Comparison of ENCODE assay signal across 8 cellular contexts in the genomic region with DNA sequence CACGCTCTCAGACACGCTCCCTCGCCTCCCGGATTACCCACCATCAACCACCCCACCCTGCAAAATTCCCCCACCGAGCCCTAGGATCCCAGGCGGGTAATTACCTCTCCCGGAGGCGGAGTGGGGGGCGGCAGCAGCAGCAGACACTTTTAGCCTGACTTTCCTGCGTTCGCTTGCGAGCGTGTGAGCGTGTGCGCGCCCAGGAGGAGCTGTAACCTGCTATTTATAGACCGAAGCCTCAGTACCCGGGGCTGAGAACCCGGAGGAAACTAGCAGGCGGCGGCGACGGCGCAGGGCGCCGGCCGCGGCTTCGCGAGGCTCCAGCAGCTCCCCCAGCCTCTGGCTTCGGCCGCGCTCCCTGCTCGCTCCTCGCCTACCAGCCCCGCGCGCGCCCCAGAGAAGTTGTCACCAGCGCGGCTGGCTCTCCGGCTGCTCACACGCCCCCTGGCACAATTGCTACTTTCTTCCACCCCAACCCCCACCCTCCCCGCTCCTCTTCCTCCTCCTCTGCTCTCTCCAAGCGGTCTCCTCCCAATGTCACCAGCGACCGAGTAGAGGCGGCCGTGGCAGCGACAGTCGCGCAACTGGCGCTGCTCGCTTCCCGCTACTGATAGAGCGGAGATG. TPM values are rescaled to one million over a fixed set of nuclear protein-coding genes. Genes with fewer than 3 reads are reported as not detected.
DNase-seq lines count a peak whose midpoint lies in the region; ATAC-seq, FAIRE-seq and TF ChIP-seq lines count a peak whose summit lies in the region.

Gene INPP4B (minus strand): TSS at position 197 of the 624 bp plus-strand sequence.

- H4K8ac ChIP-seq in H1 (ENCODE audit: extremely low read depth, insufficient read depth, low read length) (no peak within 1 kb of the TSS; the same call in none of the 2 replicates), mesenchymal stem cell (ENCODE audit: low read length) (peak within 1 kb of the TSS; percentile 41)

- no peak within 1 kb of the TSS for H4K5ac ChIP-seq in H1 (ENCODE audit: insufficient read length, low read depth, low read length)

- H3K4ac ChIP-seq in H1 (replicated peaks; ENCODE audit: insufficient read length, low read depth, low read length) (no peak within 1 kb of the TSS), mesenchymal stem cell (ENCODE audit: low read depth in 1 of 2, low read length in 2 of 2) (no peak within 1 kb of the TSS)

- no peaks in the 10 kb centered on the region for H3K79me2 ChIP-seq in H1 (ENCODE audit: control insufficient read depth in 1 of 2, insufficient read depth in 2 of 2, low read length in 2 of 2)

- H3K18ac ChIP-seq in H1 (ENCODE audit: extremely low read depth, low read length) (no peak within 1 kb of the TSS), mesenchymal stem cell (ENCODE audit: low read depth in 1 of 2, low read length in 2 of 2) (peak within 1 kb of the TSS; percentile 22 to 41)

- no peak within 1 kb of the TSS for H3K27ac ChIP-seq in H1 (ENCODE audit: low read depth, low read length)
- H3K27ac ChIP-seq in mesenchymal stem cell (ENCODE audit: low read length, poor library complexity, severe bottlenecking), result no peak within 1 kb of the TSS

- TF ChIP-seq EP300 in H1 (IDR thresholded peaks at IDR 0.05; ENCODE audit: borderline replicate concordance in 1 of 2, low read depth in 2 of 2, low read length in 2 of 2), result no peak

- H3K14ac ChIP-seq in H1 (ENCODE audit: insufficient read length) (no peak within 1 kb of the TSS), mesenchymal stem cell (ENCODE audit: low read length in 2 of 2) (peak within 1 kb of the TSS in 1 of 2 experiments; percentile 9)

- TF ChIP-seq RAD21 in H1 (IDR thresholded peaks at IDR 0.05 in 1 of 2, conservative IDR thresholded peaks at IDR 0.05 in 1 of 2; ENCODE audit: low read depth in 2 of 2, low read length in 2 of 2), result no peak

- no peaks in the 10 kb centered on the region for H4K20me1 ChIP-seq in H1 (replicated peaks in 1 of 2; ENCODE audit: control insufficient read depth in 1 of 2, insufficient read depth in 2 of 2, low read length in 2 of 2)

- H3K9me3 ChIP-seq in H1 (ENCODE audit: insufficient read depth in 2 of 2, low read depth in 1 of 2, low read length in 1 of 2) (no peaks in the 10 kb centered on the region), mesenchymal stem cell (ENCODE audit: control insufficient read depth, low read length) (no peaks in the 10 kb centered on the region)

- H3K4me2 ChIP-seq in H1 (ENCODE audit: insufficient read depth in 1 of 2, low read depth in 2 of 2, low read length in 2 of 2) (peak within 1 kb of the TSS; percentile 74 to 79), mesenchymal stem cell (ENCODE audit: low read length, poor library complexity, severe bottlenecking) (peak within 1 kb of the TSS; percentile 100)

- no peak for TF ChIP-seq POLR2A in H1 (IDR thresholded peaks at IDR 0.05; ENCODE audit: control extremely low read depth in 1 of 2, low read depth in 2 of 2, low read length in 2 of 2)

- no peaks in the 10 kb centered on the region for H3K36me3 ChIP-seq in H1 (ENCODE audit: control insufficient read depth in 2 of 4, insufficient read depth in 4 of 4, low read length in 3 of 4)
- no peaks in the 10 kb centered on the region for H3K36me3 ChIP-seq in mesenchymal stem cell (ENCODE audit: control insufficient read depth in 1 of 2, insufficient read depth in 2 of 2, low read depth in 1 of 2, low read length in 2 of 2)

- FAIRE-seq in H1 (lab: Jason Lieb, UNC), result no peak

- no peak within 1 kb of the TSS for H4K91ac ChIP-seq in H1 (replicated peaks; ENCODE audit: insufficient read length, low read length)
- no peak within 1 kb of the TSS for H4K91ac ChIP-seq in mesenchymal stem cell (ENCODE audit: low read length)

- H3K27me3 Mint-ChIP-seq in activated CD8-positive, alpha-beta memory T cell treated with anti-CD3 and anti-CD28 coated beads, Interleukin-2, amount 10 ng/mL, durations not matched to agents 7 days and 5 days, result peaks cover 58% of the 10 kb centered on the region

- peak within 1 kb of the TSS; percentile 78 for H3K4me3 Mint-ChIP-seq in activated CD8-positive, alpha-beta memory T cell treated with anti-CD3 and anti-CD28 coated beads, Interleukin-2, amount 10 ng/mL, durations not matched to agents 7 days and 5 days

- CTCF ChIA-PET in activated CD8-positive, alpha-beta memory T cell treated with anti-CD3 and anti-CD28 coated beads, Interleukin-2, amount 10 ng/mL, durations not matched to agents 7 days and 5 days (lab: Charles Lee), result interaction anchor here (1.0 kb wide), 2 partner anchors 10 to 491 kb away, joined by 3 read pairs; no protein-coding TSS in a partner anchor
- CTCF ChIA-PET in H1 (lab: Charles Lee; ENCODE audit: partially characterized antibody), result interaction anchor here (0.5 to 2.1 kb wide), 10 partner anchors 13 to 1688 kb away, joined by 3 to 7 read pairs (median 3); no protein-coding TSS in a partner anchor

- H3K4me3 ChIP-seq in H1 (ENCODE audit: extremely low read depth in 1 of 4, insufficient read depth in 2 of 4, low read depth in 3 of 4, low read length in 4 of 4) (peak within 1 kb of the TSS; percentile 29 to 67 (median 60)), mesenchymal stem cell (ENCODE audit: insufficient read depth in 1 of 2, low read depth in 1 of 2, low read length in 2 of 2) (peak within 1 kb of the TSS; percentile 68 to 86)

- H2AK5ac ChIP-seq in H1 (ENCODE audit: low read depth, low read length) (no peak within 1 kb of the TSS), mesenchymal stem cell (ENCODE audit: low read length, severe bottlenecking) (no peak within 1 kb of the TSS)

- H2BK15ac ChIP-seq in H1 (ENCODE audit: low read length), result no peak within 1 kb of the TSS
- peak within 1 kb of the TSS; percentile 70 for H2BK15ac ChIP-seq in mesenchymal stem cell (ENCODE audit: low read depth, poor library complexity, severe bottlenecking)

- H3K79me1 ChIP-seq in H1 (ENCODE audit: low read depth, low read length) (no peaks in the 10 kb centered on the region), mesenchymal stem cell (replicated peaks; ENCODE audit: low read length, poor library complexity, severe bottlenecking) (no peaks in the 10 kb centered on the region)

- no peak within 1 kb of the TSS for H3K23ac ChIP-seq in H1 (ENCODE audit: insufficient read length)
- peak within 1 kb of the TSS in 1 of 2 experiments; percentile 94 for H3K23ac ChIP-seq in mesenchymal stem cell (ENCODE audit: low read length in 2 of 2)

- H2BK20ac ChIP-seq in H1 (ENCODE audit: low read length), result no peak within 1 kb of the TSS

- H3K4me1 ChIP-seq in H1 (replicated peaks in 1 of 4; ENCODE audit: control insufficient read depth in 3 of 4, insufficient read depth in 4 of 4, low read length in 3 of 4) (peaks cover 0 to 3% (median 2%) of the 10 kb centered on the region in 4 experiments; a peak in 4 of 7 replicates), mesenchymal stem cell (ENCODE audit: control insufficient read depth, insufficient read depth, low read depth, low read length) (peaks cover 12% of the 10 kb centered on the region)

- POLR2A ChIA-PET in H1 (lab: Charles Lee; ENCODE audit: partially characterized antibody), result no interaction called here

- H2BK12ac ChIP-seq in H1 (ENCODE audit: low read depth, low read length) (no peak within 1 kb of the TSS), mesenchymal stem cell (ENCODE audit: low read length in 2 of 2) (peak within 1 kb of the TSS in 1 of 2 experiments; percentile 15)

- peak; percentile 78 for ATAC-seq in activated CD8-positive, alpha-beta memory T cell treated with anti-CD3 and anti-CD28 coated beads, Interleukin-2, amount 10 ng/mL, durations not matched to agents 7 days and 5 days
- no peak for ATAC-seq in GM21619 (IDR thresholded peaks at IDR 0.05; ENCODE audit: unreplicated experiment)

- H3K27ac Mint-ChIP-seq in activated CD8-positive, alpha-beta memory T cell treated with anti-CD3 and anti-CD28 coated beads, Interleukin-2, amount 10 ng/mL, durations not matched to agents 7 days and 5 days, result no peak within 1 kb of the TSS

- peaks cover 6% of the 10 kb centered on the region for H3K4me1 Mint-ChIP-seq in activated CD8-positive, alpha-beta memory T cell treated with anti-CD3 and anti-CD28 coated beads, Interleukin-2, amount 10 ng/mL, durations not matched to agents 7 days and 5 days

- TF ChIP-seq CTCF in H1 (IDR thresholded peaks at IDR 0.05; ENCODE audit: control extremely low read depth in 1 of 3, insufficient read depth in 1 of 3, low read depth in 1 of 3, low read length in 3 of 3), result no peak

- H2BK120ac ChIP-seq in H1 (replicated peaks; ENCODE audit: low read depth, low read length) (no peak within 1 kb of the TSS), mesenchymal stem cell (ENCODE audit: low read depth, low read length) (no peak within 1 kb of the TSS)

- H3K9ac ChIP-seq in H1 (replicated peaks in 1 of 4; ENCODE audit: extremely low read depth in 1 of 4, low read depth in 3 of 4, low read length in 3 of 4) (no peak within 1 kb of the TSS), mesenchymal stem cell (ENCODE audit: low read length) (peak within 1 kb of the TSS; percentile 69)

- peaks cover 15% of the 10 kb centered on the region; the same call in 1 of the 2 replicates for H3K23me2 ChIP-seq in H1 (ENCODE audit: low read depth, low read length)

- no peak within 1 kb of the TSS for H2BK5ac ChIP-seq in H1 (ENCODE audit: low read depth, low read length)
- no peak within 1 kb of the TSS for H2BK5ac ChIP-seq in mesenchymal stem cell (ENCODE audit: low read depth, low read length, poor library complexity, severe bottlenecking)

- no peaks in the 10 kb centered on the region for H3K9me3 Mint-ChIP-seq in activated CD8-positive, alpha-beta memory T cell treated with anti-CD3 and anti-CD28 coated beads, Interleukin-2, amount 10 ng/mL, durations not matched to agents 7 days and 5 days (ENCODE audit: low read depth)

- WGBS in H1 (ENCODE audit: extremely low coverage in 1 of 2, insufficient coverage in 1 of 2, insufficient read length in 1 of 2, insufficient replicate concordance in 2 of 2, low coverage in 1 of 2, low lambda C conversion rate in 2 of 2, missing lambda C conversion rate in 1 of 2), 2 experiments, result 6% methylated on average over 5 of the region's 56 CpGs; no CpG with 5 or more reads in 1 of the 2 experiments
- under 1% methylated on average over 56 of the region's 56 CpGs for WGBS in mesenchymal stem cell

- H3K36me3 Mint-ChIP-seq in activated CD8-positive, alpha-beta memory T cell treated with anti-CD3 and anti-CD28 coated beads, Interleukin-2, amount 10 ng/mL, durations not matched to agents 7 days and 5 days, result no peaks in the 10 kb centered on the region

- peak; percentile 9 to 82 (median 80) for DNase-seq in NCI-H1417 (lab: John Stamatoyannopoulos, UW)
- DNase-seq in NCI-H1417 treated with DMSO at 0.1 percent for 48 hours (lab: John Stamatoyannopoulos, UW), result no peak
- peak; percentile 61 for DNase-seq in NCI-H1105 treated with DMSO at 0.1 percent for 48 hours (lab: John Stamatoyannopoulos, UW)
- peak; percentile 55 for DNase-seq in activated CD8-positive, alpha-beta memory T cell treated with anti-CD3 and anti-CD28 coated beads, Interleukin-2, amount 10 ng/mL, durations not matched to agents 7 days and 5 days
- DNase-seq in H1 (ENCODE audit: low read depth in 1 of 2, low spot score in 2 of 2), result no peak
- DNase-seq in mesenchymal stem cell, result peak; percentile 71
- peak; percentile 31 to 50 (median 32) for DNase-seq in stimulated activated CD4-positive, alpha-beta T cell treated with anti-CD3 and anti-CD28 coated beads, TNF-alpha, amount 100 ng/mL, for 48 hours (ENCODE audit: low read depth in 3 of 3)

- H3K27me3 ChIP-seq in H1 (replicated peaks in 1 of 4; ENCODE audit: control insufficient read depth in 3 of 4, extremely low read depth in 1 of 4, insufficient read depth in 3 of 4, low read length in 3 of 4) (peaks cover 28 to 42% (median 33%) of the 10 kb centered on the region in 4 experiments), mesenchymal stem cell (ENCODE audit: control insufficient read depth in 1 of 2, insufficient read depth in 1 of 2, low read length in 2 of 2) (peaks cover 13 to 36% of the 10 kb centered on the region in 2 experiments)

- no peak within 1 kb of the TSS for H2AFZ ChIP-seq in H1 (ENCODE audit: low read length)
- peak within 1 kb of the TSS; percentile 29 for H2AFZ ChIP-seq in mesenchymal stem cell (ENCODE audit: low read depth, low read length)

- no peak within 1 kb of the TSS for H3K56ac ChIP-seq in H1 (replicated peaks; ENCODE audit: insufficient read length, low read depth, low read length)

RNA-seq across cellular contexts. Expression of gene INPP4B, which starts in this region (rescaled TPM):
- total RNA-seq in activated CD8-positive, alpha-beta memory T cell treated with anti-CD3 and anti-CD28 coated beads, Interleukin-2, amount 10 ng/mL, durations not matched to agents 7 days and 5 days, result 10 to 100 TPM; 23.5 to 29.7 TPM
- 0.34 and 0.54 TPM in 2 replicates for total RNA-seq in H1 (2021; fragmentation: NEBNext Ultra II Directional; extraction: Animal tissue kit (Norgen Biotek cat#: 25700))
- under 0.01 and 0.11 TPM in 2 replicates for polyA plus RNA-seq in H1 (2011; rRNA removed)
- polyA plus RNA-seq in H1 (2011; cell fraction: cytosol; rRNA removed), result 0.05 TPM
- 0.06 TPM for polyA plus RNA-seq in H1 (2011; cell fraction: nucleus; rRNA removed)
- polyA plus RNA-seq in H1 (2012, experiment 1 of 2), result 0.08 to 0.43 TPM (median 0.25 TPM) in 4 replicates
- polyA plus RNA-seq in H1 (2012, experiment 2 of 2), result not detected
- polyA plus RNA-seq in H1 (2013, experiment 1 of 2), result 0.20 TPM
- polyA plus RNA-seq in H1 (2013, experiment 2 of 2), result 0.26 TPM
- 0.41 and 0.82 TPM in 2 replicates for polyA minus RNA-seq in H1 (2011; rRNA and poly(A)+ RNA removed)
- polyA minus RNA-seq in H1 (2011; cell fraction: cytosol; rRNA and poly(A)+ RNA removed), result not detected
- polyA minus RNA-seq in H1 (2011; cell fraction: nucleus; rRNA and poly(A)+ RNA removed), result 0.60 TPM
- 2.4 TPM for polyA plus RNA-seq in mesenchymal stem cell (2013, experiment 1 of 2)
- 2.8 TPM for polyA plus RNA-seq in mesenchymal stem cell (2013, experiment 2 of 2)

Comparison
In these comparisons a context has a peak if more than half of its experiments do, and no peak if none do; other contexts are left out.
1. RNA of gene INPP4B (total RNA-seq): 23.5 to 29.7 TPM in activated CD8-positive, alpha-beta memory T cell treated with anti-CD3 and anti-CD28 coated beads, Interleukin-2, amount 10 ng/mL, durations not matched to agents 7 days and 5 days; 0.34 to 0.54 TPM in H1; every median in the first group is over 10 times any median in the second.
2. DNase-seq: peak in NCI-H1417 (3 of 3), NCI-H1105 treated with DMSO at 0.1 percent for 48 hours (single experiment), activated CD8-positive, alpha-beta memory T cell treated with anti-CD3 and anti-CD28 coated beads, Interleukin-2, amount 10 ng/mL, durations not matched to agents 7 days and 5 days (single experiment), mesenchymal stem cell (single experiment) and stimulated activated CD4-positive, alpha-beta T cell treated with anti-CD3 and anti-CD28 coated beads, TNF-alpha, amount 100 ng/mL, for 48 hours (3 of 3); none in NCI-H1417 treated with DMSO at 0.1 percent for 48 hours (single experiment) and H1 (0 of 2).